ENCODE assay signal across 1 cellular context in the genomic region with DNA sequence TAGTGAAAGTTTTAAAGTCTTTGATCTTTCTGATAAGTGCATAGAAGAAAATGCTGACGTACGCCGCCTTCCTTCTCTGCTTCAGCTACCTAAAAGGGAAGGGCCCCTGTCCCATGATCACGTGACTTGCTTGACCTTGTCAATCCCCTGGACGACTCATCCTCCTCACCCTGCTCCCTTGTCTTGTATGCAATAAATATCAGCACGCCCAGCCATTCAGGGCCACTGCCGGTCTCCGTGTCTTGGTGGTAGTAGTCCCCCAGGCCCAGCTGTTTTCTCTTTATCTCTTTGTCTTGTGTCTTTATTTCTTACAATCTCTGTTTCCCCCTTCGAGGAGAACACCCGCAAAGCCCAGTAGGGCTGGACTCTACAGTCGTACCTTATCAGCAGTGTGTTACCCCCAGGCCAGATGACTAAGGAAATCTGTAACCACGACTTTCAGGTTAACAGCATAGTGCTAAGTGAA.
TF ChIP-seq lines count a peak whose summit lies in the region.

No MANE protein-coding gene starts in this region.

TF ChIP-seq in K562, 482 proteins besides CTCF, POLR2A, EP300 and RAD21 (continued from another document and continues in another):
- TF ChIP-seq, protein P1, sequence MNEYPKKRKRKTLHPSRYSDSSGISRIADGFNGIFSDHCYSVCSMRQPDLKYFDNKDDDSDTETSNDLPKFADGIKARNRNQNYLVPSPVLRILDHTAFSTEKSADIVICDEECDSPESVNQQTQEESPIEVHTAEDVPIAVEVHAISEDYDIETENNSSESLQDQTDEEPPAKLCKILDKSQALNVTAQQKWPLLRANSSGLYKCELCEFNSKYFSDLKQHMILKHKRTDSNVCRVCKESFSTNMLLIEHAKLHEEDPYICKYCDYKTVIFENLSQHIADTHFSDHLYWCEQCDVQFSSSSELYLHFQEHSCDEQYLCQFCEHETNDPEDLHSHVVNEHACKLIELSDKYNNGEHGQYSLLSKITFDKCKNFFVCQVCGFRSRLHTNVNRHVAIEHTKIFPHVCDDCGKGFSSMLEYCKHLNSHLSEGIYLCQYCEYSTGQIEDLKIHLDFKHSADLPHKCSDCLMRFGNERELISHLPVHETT (CRISPR knock-in tag; conservative IDR thresholded peaks at IDR 0.05 in 1 of 2, IDR thresholded peaks at IDR 0.05 in 1 of 2) = no peak
- TF ChIP-seq ZNF316 (IDR thresholded peaks at IDR 0.05) (peak; percentile 29; the same call in 1 of the 2 replicates), RBBP5 (IDR thresholded peaks at IDR 0.05; ENCODE audit: borderline replicate concordance, insufficient read depth, low read length, poor library complexity, severe bottlenecking) (peak; percentile 33), NBN (IDR thresholded peaks at IDR 0.05; ENCODE audit: low read depth) (peak; percentile 21; the same call in 1 of the 2 replicates), TOE1 (IDR thresholded peaks at IDR 0.05; ENCODE audit: borderline replicate concordance) (peak; percentile 97), TOE1 (CRISPR knock-in tag; IDR thresholded peaks at IDR 0.05; ENCODE audit: borderline replicate concordance, low read depth) (no peak), FOXJ3 (CRISPR knock-in tag; IDR thresholded peaks at IDR 0.05) (no peak), SP1 (CRISPR knock-in tag; IDR thresholded peaks at IDR 0.05) (peak; percentile 41; the same call in 1 of the 2 replicates), CXXC5 (CRISPR knock-in tag; IDR thresholded peaks at IDR 0.05) (peak; percentile 54), KLF13 (tag; IDR thresholded peaks at IDR 0.05; ENCODE audit: borderline replicate concordance, low read depth) (no peak), JUN (IDR thresholded peaks at IDR 0.05; ENCODE audit: borderline replicate concordance, low read depth, low read length) (no peak), JUN (CRISPR knock-in tag; IDR thresholded peaks at IDR 0.05; ENCODE audit: borderline replicate concordance) (no peak), FOXM1 (IDR thresholded peaks at IDR 0.05; ENCODE audit: low read depth) (no peak), FOXM1 (CRISPR knock-in tag; IDR thresholded peaks at IDR 0.05; ENCODE audit: low read depth) (no peak), RCOR1 (IDR thresholded peaks at IDR 0.05; ENCODE audit: borderline replicate concordance in 1 of 2, low read depth in 2 of 2, low read length in 2 of 2) (peak in 1 of 2 experiments; percentile 90; a peak in 2 of 4 replicates), BHLHE40 (IDR thresholded peaks at IDR 0.05; ENCODE audit: low read length) (peak; percentile 83), SPI1 (IDR thresholded peaks at IDR 0.05; ENCODE audit: borderline replicate concordance, low read depth, low read length) (peak; percentile 26; the same call in 1 of the 2 replicates), ESRRA (IDR thresholded peaks at IDR 0.05; ENCODE audit: borderline replicate concordance, low read depth) (peak; percentile 64), ZFX (CRISPR knock-in tag; IDR thresholded peaks at IDR 0.05) (peak; percentile 26; the same call in 1 of the 2 replicates), KDM1A (IDR thresholded peaks at IDR 0.05) (peak; percentile 81 to 83; a peak in 3 of 4 replicates), ZNF785 (CRISPR knock-in tag; IDR thresholded peaks at IDR 0.05) (no peak), HDAC3 (IDR thresholded peaks at IDR 0.05; ENCODE audit: borderline replicate concordance, partially characterized antibody) (no peak), HDAC1 (IDR thresholded peaks at IDR 0.05) (peak in 1 of 2 experiments; percentile 52; a peak in 1 of 4 replicates), PURB (CRISPR knock-in tag; IDR thresholded peaks at IDR 0.05; ENCODE audit: low read depth) (no peak), ATF1 (CRISPR knock-in tag; IDR thresholded peaks at IDR 0.05) (no peak), ATF1 (tag; IDR thresholded peaks at IDR 0.05) (no peak), TCF3 (CRISPR knock-in tag; IDR thresholded peaks at IDR 0.05) (peak; percentile 35; the same call in 1 of the 2 replicates), NR2C2 (CRISPR knock-in tag; IDR thresholded peaks at IDR 0.05) (no peak), NR2C2 (tag; IDR thresholded peaks at IDR 0.05) (peak; percentile 49; the same call in 1 of the 2 replicates), MCM7 (IDR thresholded peaks at IDR 0.05) (no peak), RAD51 (IDR thresholded peaks at IDR 0.05; ENCODE audit: borderline replicate concordance, low read depth) (peak; percentile 96), NFE2 (IDR thresholded peaks at IDR 0.05; ENCODE audit: low read depth) (peak; percentile 78), MTF1 (CRISPR knock-in tag; IDR thresholded peaks at IDR 0.05; ENCODE audit: borderline replicate concordance) (no peak), ZFP1 (CRISPR knock-in tag; IDR thresholded peaks at IDR 0.05) (no peak), GABPB1 (CRISPR knock-in tag; IDR thresholded peaks at IDR 0.05) (no peak)
- TF ChIP-seq, protein P2, sequence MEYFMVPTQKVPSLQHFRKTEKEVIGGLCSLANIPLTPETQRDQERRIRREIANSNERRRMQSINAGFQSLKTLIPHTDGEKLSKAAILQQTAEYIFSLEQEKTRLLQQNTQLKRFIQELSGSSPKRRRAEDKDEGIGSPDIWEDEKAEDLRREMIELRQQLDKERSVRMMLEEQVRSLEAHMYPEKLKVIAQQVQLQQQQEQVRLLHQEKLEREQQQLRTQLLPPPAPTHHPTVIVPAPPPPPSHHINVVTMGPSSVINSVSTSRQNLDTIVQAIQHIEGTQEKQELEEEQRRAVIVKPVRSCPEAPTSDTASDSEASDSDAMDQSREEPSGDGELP (CRISPR knock-in tag; IDR thresholded peaks at IDR 0.05; ENCODE audit: borderline replicate concordance) = peak; percentile 85
- TF ChIP-seq, protein P3, sequence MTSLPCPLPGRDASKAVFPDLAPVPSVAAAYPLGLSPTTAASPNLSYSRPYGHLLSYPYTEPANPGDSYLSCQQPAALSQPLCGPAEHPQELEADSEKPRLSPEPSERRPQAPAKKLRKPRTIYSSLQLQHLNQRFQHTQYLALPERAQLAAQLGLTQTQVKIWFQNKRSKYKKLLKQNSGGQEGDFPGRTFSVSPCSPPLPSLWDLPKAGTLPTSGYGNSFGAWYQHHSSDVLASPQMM (CRISPR knock-in tag; IDR thresholded peaks at IDR 0.05) = no peak
- TF ChIP-seq, protein P4, sequence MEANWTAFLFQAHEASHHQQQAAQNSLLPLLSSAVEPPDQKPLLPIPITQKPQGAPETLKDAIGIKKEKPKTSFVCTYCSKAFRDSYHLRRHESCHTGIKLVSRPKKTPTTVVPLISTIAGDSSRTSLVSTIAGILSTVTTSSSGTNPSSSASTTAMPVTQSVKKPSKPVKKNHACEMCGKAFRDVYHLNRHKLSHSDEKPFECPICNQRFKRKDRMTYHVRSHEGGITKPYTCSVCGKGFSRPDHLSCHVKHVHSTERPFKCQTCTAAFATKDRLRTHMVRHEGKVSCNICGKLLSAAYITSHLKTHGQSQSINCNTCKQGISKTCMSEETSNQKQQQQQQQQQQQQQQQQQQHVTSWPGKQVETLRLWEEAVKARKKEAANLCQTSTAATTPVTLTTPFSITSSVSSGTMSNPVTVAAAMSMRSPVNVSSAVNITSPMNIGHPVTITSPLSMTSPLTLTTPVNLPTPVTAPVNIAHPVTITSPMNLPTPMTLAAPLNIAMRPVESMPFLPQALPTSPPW (CRISPR knock-in tag; IDR thresholded peaks at IDR 0.05) = peak; percentile 31; the same call in 1 of the 2 replicates
- TF ChIP-seq, protein P5, sequence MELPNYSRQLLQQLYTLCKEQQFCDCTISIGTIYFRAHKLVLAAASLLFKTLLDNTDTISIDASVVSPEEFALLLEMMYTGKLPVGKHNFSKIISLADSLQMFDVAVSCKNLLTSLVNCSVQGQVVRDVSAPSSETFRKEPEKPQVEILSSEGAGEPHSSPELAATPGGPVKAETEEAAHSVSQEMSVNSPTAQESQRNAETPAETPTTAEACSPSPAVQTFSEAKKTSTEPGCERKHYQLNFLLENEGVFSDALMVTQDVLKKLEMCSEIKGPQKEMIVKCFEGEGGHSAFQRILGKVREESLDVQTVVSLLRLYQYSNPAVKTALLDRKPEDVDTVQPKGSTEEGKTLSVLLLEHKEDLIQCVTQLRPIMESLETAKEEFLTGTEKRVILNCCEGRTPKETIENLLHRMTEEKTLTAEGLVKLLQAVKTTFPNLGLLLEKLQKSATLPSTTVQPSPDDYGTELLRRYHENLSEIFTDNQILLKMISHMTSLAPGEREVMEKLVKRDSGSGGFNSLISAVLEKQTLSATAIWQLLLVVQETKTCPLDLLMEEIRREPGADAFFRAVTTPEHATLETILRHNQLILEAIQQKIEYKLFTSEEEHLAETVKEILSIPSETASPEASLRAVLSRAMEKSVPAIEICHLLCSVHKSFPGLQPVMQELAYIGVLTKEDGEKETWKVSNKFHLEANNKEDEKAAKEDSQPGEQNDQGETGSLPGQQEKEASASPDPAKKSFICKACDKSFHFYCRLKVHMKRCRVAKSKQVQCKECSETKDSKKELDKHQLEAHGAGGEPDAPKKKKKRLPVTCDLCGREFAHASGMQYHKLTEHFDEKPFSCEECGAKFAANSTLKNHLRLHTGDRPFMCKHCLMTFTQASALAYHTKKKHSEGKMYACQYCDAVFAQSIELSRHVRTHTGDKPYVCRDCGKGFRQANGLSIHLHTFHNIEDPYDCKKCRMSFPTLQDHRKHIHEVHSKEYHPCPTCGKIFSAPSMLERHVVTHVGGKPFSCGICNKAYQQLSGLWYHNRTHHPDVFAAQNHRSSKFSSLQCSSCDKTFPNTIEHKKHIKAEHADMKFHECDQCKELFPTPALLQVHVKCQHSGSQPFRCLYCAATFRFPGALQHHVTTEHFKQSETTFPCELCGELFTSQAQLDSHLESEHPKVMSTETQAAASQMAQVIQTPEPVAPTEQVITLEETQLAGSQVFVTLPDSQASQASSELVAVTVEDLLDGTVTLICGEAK (IDR thresholded peaks at IDR 0.05) = no peak
- TF ChIP-seq, protein P5 (CRISPR knock-in tag; IDR thresholded peaks at IDR 0.05) = no peak
- TF ChIP-seq, protein P6, sequence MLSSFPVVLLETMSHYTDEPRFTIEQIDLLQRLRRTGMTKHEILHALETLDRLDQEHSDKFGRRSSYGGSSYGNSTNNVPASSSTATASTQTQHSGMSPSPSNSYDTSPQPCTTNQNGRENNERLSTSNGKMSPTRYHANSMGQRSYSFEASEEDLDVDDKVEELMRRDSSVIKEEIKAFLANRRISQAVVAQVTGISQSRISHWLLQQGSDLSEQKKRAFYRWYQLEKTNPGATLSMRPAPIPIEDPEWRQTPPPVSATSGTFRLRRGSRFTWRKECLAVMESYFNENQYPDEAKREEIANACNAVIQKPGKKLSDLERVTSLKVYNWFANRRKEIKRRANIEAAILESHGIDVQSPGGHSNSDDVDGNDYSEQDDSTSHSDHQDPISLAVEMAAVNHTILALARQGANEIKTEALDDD (IDR thresholded peaks at IDR 0.05) = peak; percentile 81
- TF ChIP-seq, protein P7, sequence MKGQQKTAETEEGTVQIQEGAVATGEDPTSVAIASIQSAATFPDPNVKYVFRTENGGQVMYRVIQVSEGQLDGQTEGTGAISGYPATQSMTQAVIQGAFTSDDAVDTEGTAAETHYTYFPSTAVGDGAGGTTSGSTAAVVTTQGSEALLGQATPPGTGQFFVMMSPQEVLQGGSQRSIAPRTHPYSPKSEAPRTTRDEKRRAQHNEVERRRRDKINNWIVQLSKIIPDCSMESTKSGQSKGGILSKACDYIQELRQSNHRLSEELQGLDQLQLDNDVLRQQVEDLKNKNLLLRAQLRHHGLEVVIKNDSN (CRISPR knock-in tag; IDR thresholded peaks at IDR 0.05) = peak; percentile 77
- TF ChIP-seq, protein P8, sequence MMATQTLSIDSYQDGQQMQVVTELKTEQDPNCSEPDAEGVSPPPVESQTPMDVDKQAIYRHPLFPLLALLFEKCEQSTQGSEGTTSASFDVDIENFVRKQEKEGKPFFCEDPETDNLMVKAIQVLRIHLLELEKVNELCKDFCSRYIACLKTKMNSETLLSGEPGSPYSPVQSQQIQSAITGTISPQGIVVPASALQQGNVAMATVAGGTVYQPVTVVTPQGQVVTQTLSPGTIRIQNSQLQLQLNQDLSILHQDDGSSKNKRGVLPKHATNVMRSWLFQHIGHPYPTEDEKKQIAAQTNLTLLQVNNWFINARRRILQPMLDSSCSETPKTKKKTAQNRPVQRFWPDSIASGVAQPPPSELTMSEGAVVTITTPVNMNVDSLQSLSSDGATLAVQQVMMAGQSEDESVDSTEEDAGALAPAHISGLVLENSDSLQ (IDR thresholded peaks at IDR 0.05) = peak; percentile 63
